Comparison of ENCODE assay signal across 1 cellular context in the genomic region with DNA sequence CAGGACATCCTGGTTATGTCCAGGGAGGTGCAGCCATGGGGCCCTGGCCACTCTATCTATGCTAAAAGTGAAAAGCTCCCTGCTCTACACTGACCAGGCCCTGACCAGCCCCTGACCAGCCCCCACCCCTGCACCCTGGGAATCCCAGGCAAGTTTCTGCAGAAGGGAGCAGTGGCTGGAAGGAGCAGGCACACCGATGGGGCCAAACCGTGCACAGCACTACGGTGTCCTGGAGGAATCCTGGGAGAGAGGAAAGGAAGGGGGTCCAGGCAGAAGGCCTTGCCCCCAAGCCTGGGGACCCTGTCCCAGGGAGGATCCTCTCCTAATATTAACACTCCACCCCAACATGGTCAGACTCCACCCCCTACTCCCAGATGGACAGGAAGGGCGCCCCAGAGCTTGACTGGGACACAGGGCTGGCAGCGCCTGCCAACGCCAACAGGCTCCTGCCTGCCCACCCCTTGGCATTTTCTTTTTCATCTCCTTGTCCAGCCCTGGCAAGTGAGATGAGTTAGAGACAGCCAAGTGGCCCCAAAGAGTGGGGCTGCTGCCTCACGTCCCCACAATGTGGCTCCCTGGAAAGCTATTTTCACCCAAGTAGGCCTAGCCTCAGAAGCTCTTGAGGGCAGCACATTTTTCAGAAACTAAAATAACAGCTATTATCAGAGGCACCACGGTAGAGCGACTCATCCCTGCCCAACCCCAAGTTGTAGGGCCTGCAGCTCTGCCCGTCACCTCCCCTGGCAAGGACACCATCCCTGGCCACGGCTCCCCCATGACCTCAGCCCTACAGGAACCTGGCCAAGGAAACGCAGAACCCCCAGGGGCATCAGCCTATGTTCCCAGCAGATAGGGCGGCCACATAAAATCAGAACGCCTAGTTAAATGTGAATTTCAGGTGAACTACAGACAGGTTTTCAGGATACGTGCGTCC.
TF ChIP-seq lines count a peak whose summit lies in the region.

No MANE protein-coding gene starts in this region.

TF ChIP-seq in IMR-90, 13 proteins besides CTCF, POLR2A, EP300 and RAD21:
- TF ChIP-seq RFX5 (IDR thresholded peaks at IDR 0.05; ENCODE audit: low read depth, low read length) = no peak
- TF ChIP-seq MAFK (IDR thresholded peaks at IDR 0.05; ENCODE audit: low read depth, low read length) = no peak
- no peak for TF ChIP-seq CHD1 (IDR thresholded peaks at IDR 0.05; ENCODE audit: low read depth, low read length)
- no peak for TF ChIP-seq BHLHE40 (IDR thresholded peaks at IDR 0.05; ENCODE audit: low read depth, low read length)
- TF ChIP-seq, protein P1, sequence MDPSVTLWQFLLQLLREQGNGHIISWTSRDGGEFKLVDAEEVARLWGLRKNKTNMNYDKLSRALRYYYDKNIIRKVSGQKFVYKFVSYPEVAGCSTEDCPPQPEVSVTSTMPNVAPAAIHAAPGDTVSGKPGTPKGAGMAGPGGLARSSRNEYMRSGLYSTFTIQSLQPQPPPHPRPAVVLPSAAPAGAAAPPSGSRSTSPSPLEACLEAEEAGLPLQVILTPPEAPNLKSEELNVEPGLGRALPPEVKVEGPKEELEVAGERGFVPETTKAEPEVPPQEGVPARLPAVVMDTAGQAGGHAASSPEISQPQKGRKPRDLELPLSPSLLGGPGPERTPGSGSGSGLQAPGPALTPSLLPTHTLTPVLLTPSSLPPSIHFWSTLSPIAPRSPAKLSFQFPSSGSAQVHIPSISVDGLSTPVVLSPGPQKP (IDR thresholded peaks at IDR 0.05; ENCODE audit: borderline replicate concordance, low read depth, low read length) = no peak
- TF ChIP-seq MXI1 (IDR thresholded peaks at IDR 0.05; ENCODE audit: borderline replicate concordance, low read depth, low read length) = no peak
- no peak for TF ChIP-seq NFE2L2 (IDR thresholded peaks at IDR 0.05; ENCODE audit: low read depth, low read length)
- TF ChIP-seq, protein P2, sequence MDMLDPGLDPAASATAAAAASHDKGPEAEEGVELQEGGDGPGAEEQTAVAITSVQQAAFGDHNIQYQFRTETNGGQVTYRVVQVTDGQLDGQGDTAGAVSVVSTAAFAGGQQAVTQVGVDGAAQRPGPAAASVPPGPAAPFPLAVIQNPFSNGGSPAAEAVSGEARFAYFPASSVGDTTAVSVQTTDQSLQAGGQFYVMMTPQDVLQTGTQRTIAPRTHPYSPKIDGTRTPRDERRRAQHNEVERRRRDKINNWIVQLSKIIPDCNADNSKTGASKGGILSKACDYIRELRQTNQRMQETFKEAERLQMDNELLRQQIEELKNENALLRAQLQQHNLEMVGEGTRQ (IDR thresholded peaks at IDR 0.05; ENCODE audit: low read depth, low read length) = no peak
- no peak for TF ChIP-seq MAZ (IDR thresholded peaks at IDR 0.05; ENCODE audit: borderline replicate concordance, low read depth, low read length)
- TF ChIP-seq CEBPB (IDR thresholded peaks at IDR 0.05; ENCODE audit: low read depth, low read length) = no peak
- TF ChIP-seq SMC3 (IDR thresholded peaks at IDR 0.05; ENCODE audit: low read depth, low read length) = no peak
- no peak for TF ChIP-seq FOS (IDR thresholded peaks at IDR 0.05; ENCODE audit: low read depth, low read length)
- TF ChIP-seq RCOR1 (IDR thresholded peaks at IDR 0.05; ENCODE audit: insufficient replicate concordance, low read length) = no peak
